ENCODE assay signal across 1 cellular context in genomic region chr1:19676438-19676922, GRCh38.
TF ChIP-seq lines count a peak whose summit lies in the region.

No MANE protein-coding gene starts in this region.

TF ChIP-seq in K562, 482 proteins besides CTCF, POLR2A, EP300 and RAD21 (continued from another document):
- TF ChIP-seq MGA (IDR thresholded peaks at IDR 0.05) (no peak), ZNF436 (CRISPR knock-in tag; IDR thresholded peaks at IDR 0.05) (no peak), NR3C1 (CRISPR knock-in tag; IDR thresholded peaks at IDR 0.05) (0 out of 2 replicates have a peak, but pooled peaks have one; percentile 55), E2F8 (IDR thresholded peaks at IDR 0.05; ENCODE audit: low read depth, partially characterized antibody) (no peak), CBX1 (IDR thresholded peaks at IDR 0.05; ENCODE audit: low read depth) (no peak)
- TF ChIP-seq, protein P1, sequence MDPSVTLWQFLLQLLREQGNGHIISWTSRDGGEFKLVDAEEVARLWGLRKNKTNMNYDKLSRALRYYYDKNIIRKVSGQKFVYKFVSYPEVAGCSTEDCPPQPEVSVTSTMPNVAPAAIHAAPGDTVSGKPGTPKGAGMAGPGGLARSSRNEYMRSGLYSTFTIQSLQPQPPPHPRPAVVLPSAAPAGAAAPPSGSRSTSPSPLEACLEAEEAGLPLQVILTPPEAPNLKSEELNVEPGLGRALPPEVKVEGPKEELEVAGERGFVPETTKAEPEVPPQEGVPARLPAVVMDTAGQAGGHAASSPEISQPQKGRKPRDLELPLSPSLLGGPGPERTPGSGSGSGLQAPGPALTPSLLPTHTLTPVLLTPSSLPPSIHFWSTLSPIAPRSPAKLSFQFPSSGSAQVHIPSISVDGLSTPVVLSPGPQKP (CRISPR knock-in tag; IDR thresholded peaks at IDR 0.05): no peak
- TF ChIP-seq, protein P2, sequence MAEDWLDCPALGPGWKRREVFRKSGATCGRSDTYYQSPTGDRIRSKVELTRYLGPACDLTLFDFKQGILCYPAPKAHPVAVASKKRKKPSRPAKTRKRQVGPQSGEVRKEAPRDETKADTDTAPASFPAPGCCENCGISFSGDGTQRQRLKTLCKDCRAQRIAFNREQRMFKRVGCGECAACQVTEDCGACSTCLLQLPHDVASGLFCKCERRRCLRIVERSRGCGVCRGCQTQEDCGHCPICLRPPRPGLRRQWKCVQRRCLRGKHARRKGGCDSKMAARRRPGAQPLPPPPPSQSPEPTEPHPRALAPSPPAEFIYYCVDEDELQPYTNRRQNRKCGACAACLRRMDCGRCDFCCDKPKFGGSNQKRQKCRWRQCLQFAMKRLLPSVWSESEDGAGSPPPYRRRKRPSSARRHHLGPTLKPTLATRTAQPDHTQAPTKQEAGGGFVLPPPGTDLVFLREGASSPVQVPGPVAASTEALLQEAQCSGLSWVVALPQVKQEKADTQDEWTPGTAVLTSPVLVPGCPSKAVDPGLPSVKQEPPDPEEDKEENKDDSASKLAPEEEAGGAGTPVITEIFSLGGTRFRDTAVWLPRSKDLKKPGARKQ (CRISPR knock-in tag; IDR thresholded peaks at IDR 0.05): no peak
